Comparison of ENCODE assay signal across 25 cellular contexts in the genomic region with DNA sequence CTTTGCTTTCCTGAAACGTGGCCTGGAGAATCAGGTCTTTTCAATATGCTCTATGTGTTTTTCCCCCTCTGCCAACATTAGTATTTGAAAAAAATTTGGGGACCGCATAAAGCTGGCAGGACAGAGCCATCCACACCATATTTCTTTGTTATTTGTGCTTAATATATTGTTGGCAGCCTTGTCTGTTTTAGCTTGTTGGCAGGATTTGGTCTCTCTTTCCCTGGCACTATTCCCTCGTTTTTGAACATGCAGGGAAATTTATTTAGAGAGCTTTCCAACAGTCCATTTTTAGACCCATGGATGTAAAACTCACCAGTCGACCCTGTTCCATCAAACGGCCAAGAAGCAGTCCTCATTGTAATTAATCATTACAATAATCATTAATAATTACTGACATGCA.
"Had no signal": no experiment of that assay in that cellular context is flagged by ENCODE, and none has a peak within 500 bp of the region (broad histone marks: within the 10 kb centered on the region; RNA-seq: fewer than 3 reads in every experiment).

No MANE protein-coding gene starts in this region.

- H3K27ac ChIP-seq: left ventricle myocardium inferior, neural progenitor cell, neutrophil, parathyroid adenoma, right atrium auricular region, right lobe of liver, tibial nerve, uterus had no signal

- H3K27ac Mint-ChIP-seq: immature natural killer cell; mesothelial cell of epicardium; naive B cell; natural killer cell; nephron progenitor cell; progenitor cell of endocrine pancreas; stimulated activated naive CD8-positive, alpha-beta T cell treated with anti-CD3 and anti-CD28 coated beads, Interleukin-15, Interleukin-2, amounts not matched to agents 100 ng/mL and 50 ng/mL, for 24 hours; type B pancreatic cell had no signal

- H3K9me3 ChIP-seq: left ventricle myocardium inferior, neutrophil, right atrium auricular region, right lobe of liver, tibial nerve, uterus had no signal

- H3K4me1 ChIP-seq: left ventricle myocardium inferior, neural progenitor cell, parathyroid adenoma, right atrium auricular region, right lobe of liver, tibial nerve, uterus had no signal

- H3K36me3 Mint-ChIP-seq: immature natural killer cell, mesothelial cell of epicardium, naive B cell, natural killer cell, neural progenitor cell, type B pancreatic cell had no signal

- H3K27me3 ChIP-seq: neural progenitor cell, neutrophil, right atrium auricular region, right lobe of liver, tibial nerve, uterus had no signal

- ATAC-seq: natural killer cell, right lobe of liver had no signal

- H3K27me3 Mint-ChIP-seq: naive B cell; progenitor cell of endocrine pancreas; stimulated activated naive CD8-positive, alpha-beta T cell treated with anti-CD3 and anti-CD28 coated beads, Interleukin-15, Interleukin-2, amounts not matched to agents 100 ng/mL and 50 ng/mL, for 24 hours; type B pancreatic cell had no signal

- H3K4me3 ChIP-seq: left ventricle myocardium inferior, lung, neural progenitor cell, right atrium auricular region, right lobe of liver, smooth muscle cell, tibial nerve, uterus had no signal

- H3K4me1 Mint-ChIP-seq: immature natural killer cell, mesothelial cell of epicardium, naive B cell, natural killer cell, neural progenitor cell had no signal

- DNase-seq: hypothalamus; immature natural killer cell; islet precursor cell; left ventricle myocardium inferior; mesendoderm; naive B cell; natural killer cell; nephron progenitor cell; occipital lobe; right lobe of liver; stimulated activated CD4-positive, alpha-beta T cell treated with anti-CD3 and anti-CD28 coated beads, Interleukin-1b, Interleukin-23, amount 100 ng/mL, for 48 hours; stimulated activated CD4-positive, alpha-beta T cell treated with anti-CD3 and anti-CD28 coated beads, Interleukin-4, amount 100 ng/mL, for 1 hour; stimulated activated naive CD4-positive, alpha-beta T cell; uterus had no signal

- H3K4me3 Mint-ChIP-seq: immature natural killer cell; mesothelial cell of epicardium; naive B cell; natural killer cell; nephron progenitor cell; neural progenitor cell; stimulated activated naive CD8-positive, alpha-beta T cell treated with anti-CD3 and anti-CD28 coated beads, Interleukin-15, Interleukin-2, amounts not matched to agents 100 ng/mL and 50 ng/mL, for 24 hours; type B pancreatic cell had no signal

- H3K36me3 ChIP-seq: left ventricle myocardium inferior, neural progenitor cell, neutrophil, right atrium auricular region, right lobe of liver, tibial nerve, uterus had no signal
